ENCODE assay signal across 8 cellular contexts in the genomic region with DNA sequence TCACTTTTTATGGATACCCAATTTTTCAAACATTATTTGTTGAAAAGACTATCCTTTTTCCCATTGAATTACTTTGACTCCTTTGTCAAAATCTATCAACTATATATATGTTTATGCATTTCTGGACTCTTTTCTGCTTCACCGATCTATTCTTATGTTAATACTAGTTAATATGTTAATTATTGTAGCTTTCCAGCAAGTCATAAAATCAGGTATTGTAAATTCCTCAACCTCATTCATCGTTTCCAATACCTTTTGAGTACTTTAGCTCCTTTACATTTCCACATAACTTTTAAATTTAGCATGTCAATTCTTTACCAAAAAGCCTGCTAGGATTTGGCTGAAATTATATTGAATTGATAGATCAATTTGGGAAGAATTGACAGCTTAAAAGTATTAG.
"Had no signal": no experiment of that assay in that cellular context is flagged by ENCODE, and none has a peak within 500 bp of the region (broad histone marks: within the 10 kb centered on the region; RNA-seq: fewer than 3 reads in every experiment).

No MANE protein-coding gene starts in this region.

- H3K27me3 Mint-ChIP-seq: IgD-negative memory B cell had no signal

- H3K4me2 ChIP-seq: KMS-11 had no signal

- H3K27ac Mint-ChIP-seq: IgD-negative memory B cell had no signal

- H3K4me3 ChIP-seq: K562 had no signal

- H3K4me1 Mint-ChIP-seq: IgD-negative memory B cell had no signal

- H3K9me3 Mint-ChIP-seq: IgD-negative memory B cell had no signal

- H3K36me3 Mint-ChIP-seq: IgD-negative memory B cell had no signal

- ATAC-seq: HepG2, K562 had no signal

- H3K27ac ChIP-seq: HL-60, KMS-11 had no signal

- DNase-seq: IMR-90, KBM-7, KG1 had no signal
